20 cellular contexts compared by ENCODE assay signal in the genomic region with DNA sequence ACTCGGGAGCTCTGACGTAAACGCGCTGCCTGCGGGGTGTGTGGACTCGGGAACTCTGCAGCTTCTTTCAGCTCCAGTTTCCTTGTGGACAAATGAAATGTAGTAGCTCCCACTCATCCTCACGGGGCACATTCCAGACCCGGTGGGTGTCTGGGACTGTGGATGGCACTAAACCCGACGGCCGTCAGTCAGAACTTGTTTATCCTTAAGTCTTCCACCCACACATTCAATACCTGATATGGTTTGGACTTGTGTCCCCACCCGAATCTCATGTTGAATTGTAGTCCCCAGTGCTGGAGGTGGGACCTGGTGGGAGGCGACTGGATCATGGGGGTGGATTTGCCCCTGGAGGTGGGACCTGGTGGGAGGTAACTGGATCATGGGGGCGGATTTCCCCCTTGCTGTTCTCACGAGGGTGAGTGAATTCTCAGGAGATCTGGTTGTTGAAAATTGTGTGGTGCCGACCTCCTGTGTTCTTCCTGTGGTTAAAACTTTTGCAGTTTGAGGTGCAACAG.
"Had no signal": no experiment of that assay in that cellular context is flagged by ENCODE, and none has a peak within 500 bp of the region (broad histone marks: within the 10 kb centered on the region; RNA-seq: fewer than 3 reads in every experiment).

No MANE protein-coding gene starts in this region.

- DNase-seq: activated CD4-positive, alpha-beta T cell treated with anti-CD3 and anti-CD28 coated beads for 4 hours; activated CD4-positive, CD25-positive, alpha-beta regulatory T cell; activated CD8-positive, alpha-beta T cell treated with anti-CD3 and anti-CD28 coated beads for 36 hours; activated naive CD4-positive, alpha-beta T cell treated with Interleukin-2 at 50 U/mL for 16 hours; activated naive CD8-positive, alpha-beta T cell treated with anti-CD3 and anti-CD28 coated beads, Interleukin-2, amount 10 ng/mL, durations not matched to agents 7 days and 5 days; activated T-cell treated with anti-CD3 and anti-CD28 coated beads, Interleukin-2, amount 50 U/mL, for 1 hour; amniotic stem cell; foreskin keratinocyte; ovary; psoas muscle; stimulated activated CD4-positive, alpha-beta T cell treated with anti-CD3 and anti-CD28 coated beads, Interleukin-4, amount 100 ng/mL, for 24 hours; stimulated activated naive CD4-positive, alpha-beta T cell treated with Interleukin-2 at 50 U/mL for 16 hours; upper lobe of left lung had no signal

- H3K27me3 ChIP-seq: foreskin keratinocyte, neutrophil, ovary, right atrium auricular region had no signal

- ATAC-seq: activated CD8-positive, alpha-beta T cell treated with anti-CD3 and anti-CD28 coated beads for 36 hours; foreskin keratinocyte; left lobe of liver; natural killer cell treated with Interleukin-12 subunit alpha and Interleukin-12 subunit beta and Interleukin-15 and Interleukin-18, amount 100 ng/mL, for 72 hours had no signal

- H3K4me3 ChIP-seq: coronary artery, ovary, psoas muscle, right atrium auricular region, thoracic aorta, upper lobe of left lung had no signal

- H3K36me3 ChIP-seq: breast epithelium, neutrophil, ovary, right atrium auricular region, thoracic aorta, upper lobe of left lung had no signal

- H3K4me1 ChIP-seq: breast epithelium, foreskin keratinocyte, psoas muscle, upper lobe of left lung had no signal

- H3K9me3 ChIP-seq: breast epithelium, neutrophil, ovary, psoas muscle, right atrium auricular region, thoracic aorta, upper lobe of left lung had no signal

- H3K27ac ChIP-seq: breast epithelium, coronary artery, foreskin keratinocyte, neutrophil, ovary, psoas muscle, right atrium auricular region, thoracic aorta, upper lobe of left lung had no signal
